Comparison of ENCODE assay signal across 1 cellular context in genomic region chr16:16778322-16778721, GRCh38.
TF ChIP-seq lines count a peak whose summit lies in the region.

No MANE protein-coding gene starts in this region.

TF ChIP-seq in K562, 482 proteins besides CTCF, POLR2A, EP300 and RAD21 (continued from another document):
- TF ChIP-seq CREB3 (tag; conservative IDR thresholded peaks at IDR 0.05; ENCODE audit: low read depth) (no peak), HMG20A (CRISPR knock-in tag; conservative IDR thresholded peaks at IDR 0.05) (no peak), SRSF3 (IDR thresholded peaks at IDR 0.05; ENCODE audit: insufficient read depth, low read length) (no peak), BCOR (IDR thresholded peaks at IDR 0.05) (no peak), VEZF1 (CRISPR knock-in tag; IDR thresholded peaks at IDR 0.05) (no peak), NELFE (IDR thresholded peaks at IDR 0.05; ENCODE audit: insufficient read depth, insufficient read length) (no peak), ZNF12 (CRISPR knock-in tag; IDR thresholded peaks at IDR 0.05) (no peak), PHTF2 (CRISPR knock-in tag; IDR thresholded peaks at IDR 0.05) (no peak), SETDB1 (IDR thresholded peaks at IDR 0.05; ENCODE audit: low read length) (no peak), POLR3G (IDR thresholded peaks at IDR 0.05; ENCODE audit: extremely low read depth, insufficient read length, insufficient replicate concordance) (no peak), ATF4 (CRISPR knock-in tag; IDR thresholded peaks at IDR 0.05) (no peak)
